ENCODE assay signal across 22 cellular contexts in the genomic region with DNA sequence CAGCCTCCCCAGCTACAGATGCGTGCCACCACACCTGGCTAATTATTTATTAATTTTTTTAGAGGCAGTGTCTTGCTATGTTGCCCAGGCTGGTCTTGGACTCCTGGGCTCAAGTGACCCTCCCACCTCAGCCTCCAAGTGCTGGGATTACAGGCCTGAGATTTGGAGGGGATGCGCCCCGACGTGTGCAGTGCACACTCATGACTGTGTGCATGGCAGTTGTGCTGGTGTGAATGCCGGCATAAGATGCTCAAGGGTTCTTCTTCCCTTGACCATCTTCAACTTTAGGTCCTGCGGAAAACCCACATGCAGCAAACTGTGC. TPM values are rescaled to one million over a fixed set of nuclear protein-coding genes. Genes with fewer than 3 reads are reported as not detected.
DNase-seq lines count a peak whose midpoint lies in the region; ATAC-seq, FAIRE-seq and TF ChIP-seq lines count a peak whose summit lies in the region.
"Had no signal": no experiment of that assay in that cellular context is flagged by ENCODE, and none has a peak within 500 bp of the region (broad histone marks: within the 10 kb centered on the region; RNA-seq: fewer than 3 reads in every experiment).

No MANE protein-coding gene starts in this region.

- no peak overlapping the region for H3K18ac ChIP-seq in H1 (ENCODE audit: extremely low read depth, low read length)

- CTCF ChIA-PET in H1 (lab: Charles Lee; ENCODE audit: partially characterized antibody), result interaction anchor here (0.6 to 18.7 kb wide), 5 partner anchors 8 to 113 kb away, joined by 3 to 430 read pairs (median 363); a partner anchor contains a TSS

- H3K9ac ChIP-seq in H1 (replicated peaks in 1 of 4; ENCODE audit: extremely low read depth in 1 of 4, low read depth in 3 of 4, low read length in 3 of 4), result no peak overlapping the region
- H3K9ac ChIP-seq: BLaER1 had no signal

- H3K56ac ChIP-seq in H1 (replicated peaks; ENCODE audit: insufficient read length, low read depth, low read length), result no peak overlapping the region

- H3K4me3 Mint-ChIP-seq in GM23338, result no peak overlapping the region
- H3K4me3 Mint-ChIP-seq in T-helper 17 cell, result no peak overlapping the region
- H3K4me3 Mint-ChIP-seq in stimulated activated effector memory CD8-positive, alpha-beta T cell treated with anti-CD3 and anti-CD28 coated beads, Interleukin-12 subunit alpha, Interleukin-12 subunit beta, amount 100 ng/mL, for 72 hours, result no peak overlapping the region
- no peak overlapping the region for H3K4me3 Mint-ChIP-seq in stimulated activated naive CD8-positive, alpha-beta T cell treated with anti-CD3 and anti-CD28 coated beads, Interleukin-15, amount 100 ng/mL, for 72 hours

- no peak overlapping the region for H4K8ac ChIP-seq in H1 (ENCODE audit: extremely low read depth, insufficient read depth, low read length)

- no peaks in the 10 kb centered on the region for H3K9me2 ChIP-seq in GM23338 (ENCODE audit: insufficient read depth)

- no peaks in the 10 kb centered on the region for H3K4me1 ChIP-seq in GM23338 (ENCODE audit: insufficient read depth)
- H3K4me1 ChIP-seq in H1 (replicated peaks in 1 of 4; ENCODE audit: control insufficient read depth in 3 of 4, insufficient read depth in 4 of 4, low read length in 3 of 4), result peaks cover 0 to 13% (median 2%) of the 10 kb centered on the region in 4 experiments; a peak in 4 of 7 replicates

- ATAC-seq in GM23338, result no peak
- ATAC-seq in T-helper 17 cell, result no peak
- no peak for ATAC-seq in stimulated activated effector memory CD8-positive, alpha-beta T cell treated with anti-CD3 and anti-CD28 coated beads, Interleukin-12 subunit alpha, Interleukin-12 subunit beta, amount 100 ng/mL, for 72 hours
- no peak for ATAC-seq in stimulated activated naive CD8-positive, alpha-beta T cell treated with anti-CD3 and anti-CD28 coated beads, Interleukin-15, amount 100 ng/mL, for 72 hours
- ATAC-seq: A549, GM12878 had no signal

- H3K14ac ChIP-seq in H1 (ENCODE audit: insufficient read length), result no peak overlapping the region

- H3K36me3 ChIP-seq in GM23338 (ENCODE audit: insufficient read depth), result no peaks in the 10 kb centered on the region
- no peaks in the 10 kb centered on the region for H3K36me3 ChIP-seq in H1 (ENCODE audit: control insufficient read depth in 2 of 4, insufficient read depth in 4 of 4, low read length in 3 of 4)
- H3K36me3 ChIP-seq: BLaER1 had no signal

- no peak for FAIRE-seq in H1 (lab: Jason Lieb, UNC)
- FAIRE-seq: A549, GM12878, GM19239 had no signal

- H3K27ac Mint-ChIP-seq in GM23338 (no peak overlapping the region), T-helper 17 cell (peak overlapping the region; percentile 77)
- H3K27ac Mint-ChIP-seq in stimulated activated effector memory CD8-positive, alpha-beta T cell treated with anti-CD3 and anti-CD28 coated beads, Interleukin-12 subunit alpha, Interleukin-12 subunit beta, amount 100 ng/mL, for 72 hours, result peak overlapping the region; percentile 33
- no peak overlapping the region for H3K27ac Mint-ChIP-seq in stimulated activated naive CD8-positive, alpha-beta T cell treated with anti-CD3 and anti-CD28 coated beads, Interleukin-15, amount 100 ng/mL, for 72 hours
- H3K27ac Mint-ChIP-seq: H9 had no signal

- H4K91ac ChIP-seq in H1 (replicated peaks; ENCODE audit: insufficient read length, low read length), result peak overlapping the region; percentile 89

- no peaks in the 10 kb centered on the region for H3F3A ChIP-seq in GM23338 (replicated peaks; ENCODE audit: low read depth)

- H4K5ac ChIP-seq in H1 (ENCODE audit: insufficient read length, low read depth, low read length), result no peak overlapping the region

- no peak for TF ChIP-seq CTCF in GM23338 (conservative IDR thresholded peaks at IDR 0.05; ENCODE audit: low read depth in 2 of 2)
- no peak for TF ChIP-seq CTCF in H1 (IDR thresholded peaks at IDR 0.05; ENCODE audit: control extremely low read depth in 1 of 3, insufficient read depth in 1 of 3, low read depth in 1 of 3, low read length in 3 of 3)
- TF ChIP-seq CTCF in foreskin fibroblast (IDR thresholded peaks at IDR 0.05; ENCODE audit: low read depth, low read length), result no peak

- no peaks in the 10 kb centered on the region for H3K36me3 Mint-ChIP-seq in GM23338 (ENCODE audit: low read depth)
- H3K36me3 Mint-ChIP-seq in T-helper 17 cell (ENCODE audit: low read depth), result no peaks in the 10 kb centered on the region
- H3K36me3 Mint-ChIP-seq in stimulated activated effector memory CD8-positive, alpha-beta T cell treated with anti-CD3 and anti-CD28 coated beads, Interleukin-12 subunit alpha, Interleukin-12 subunit beta, amount 100 ng/mL, for 72 hours, result peaks cover 7% of the 10 kb centered on the region
- H3K36me3 Mint-ChIP-seq: CD14-positive monocyte; CD4-positive, alpha-beta memory T cell had no signal

- H3K4me2 ChIP-seq in GM23338 (no peak overlapping the region), H1 (ENCODE audit: insufficient read depth in 1 of 2, low read depth in 2 of 2, low read length in 2 of 2) (no peak overlapping the region)

- no peak overlapping the region for H3K23ac ChIP-seq in H1 (ENCODE audit: insufficient read length)

- H4K20me1 ChIP-seq in GM23338 (replicated peaks; ENCODE audit: insufficient read depth), result no peaks in the 10 kb centered on the region
- H4K20me1 ChIP-seq in H1 (replicated peaks in 1 of 2; ENCODE audit: control insufficient read depth in 1 of 2, insufficient read depth in 2 of 2, low read length in 2 of 2), result no peaks in the 10 kb centered on the region
- H4K20me1 ChIP-seq: BLaER1 had no signal

- H2AK5ac ChIP-seq in H1 (ENCODE audit: low read depth, low read length), result no peak overlapping the region; the same call in 1 of the 2 replicates

- H3K27me3 Mint-ChIP-seq in GM23338 (ENCODE audit: insufficient read depth, low read depth, poor library complexity) (peaks cover 21% of the 10 kb centered on the region), T-helper 17 cell (no peaks in the 10 kb centered on the region)
- H3K27me3 Mint-ChIP-seq in stimulated activated naive CD8-positive, alpha-beta T cell treated with anti-CD3 and anti-CD28 coated beads, Interleukin-15, amount 100 ng/mL, for 72 hours, result no peaks in the 10 kb centered on the region
- H3K27me3 Mint-ChIP-seq: CD4-positive, alpha-beta memory T cell had no signal

- 0 out of 2 replicates have a peak overlapping the region, but pooled peaks have one; percentile 23 for H2BK20ac ChIP-seq in H1 (ENCODE audit: low read length)

- POLR2A ChIA-PET in H1 (lab: Charles Lee; ENCODE audit: partially characterized antibody), result interaction anchor here (0.8 to 3.1 kb wide), 5 partner anchors 8 to 75 kb away, joined by 3 to 14 read pairs (median 5); a partner anchor contains a TSS

- no peaks in the 10 kb centered on the region for H3K23me2 ChIP-seq in H1 (ENCODE audit: low read depth, low read length)

- peak overlapping the region; percentile 77 for H3K4ac ChIP-seq in H1 (replicated peaks; ENCODE audit: insufficient read length, low read depth, low read length)

- no peaks in the 10 kb centered on the region for H3K9me3 ChIP-seq in T-helper 17 cell (ENCODE audit: control insufficient read depth, low read length, poor library complexity, severe bottlenecking)
- no peaks in the 10 kb centered on the region for H3K9me3 ChIP-seq in H1 (ENCODE audit: insufficient read depth in 2 of 2, low read depth in 1 of 2, low read length in 1 of 2)
- H3K9me3 ChIP-seq: A549, BLaER1 had no signal

- H3K27me3 ChIP-seq in GM23338 (ENCODE audit: insufficient read depth), result no peaks in the 10 kb centered on the region
- peaks cover 0 to 2% (median under 1%) of the 10 kb centered on the region in 4 experiments; a peak in 2 of 7 replicates for H3K27me3 ChIP-seq in H1 (replicated peaks in 1 of 4; ENCODE audit: control insufficient read depth in 3 of 4, extremely low read depth in 1 of 4, insufficient read depth in 3 of 4, low read length in 3 of 4)
- H3K27me3 ChIP-seq: BLaER1 had no signal

- no peak for TF ChIP-seq EP300 in H1 (IDR thresholded peaks at IDR 0.05; ENCODE audit: borderline replicate concordance in 1 of 2, low read depth in 2 of 2, low read length in 2 of 2)

- no peaks in the 10 kb centered on the region for H3K79me2 ChIP-seq in GM23338 (replicated peaks; ENCODE audit: insufficient read depth)
- H3K79me2 ChIP-seq in H1 (ENCODE audit: control insufficient read depth in 1 of 2, insufficient read depth in 2 of 2, low read length in 2 of 2), result no peaks in the 10 kb centered on the region

- TF ChIP-seq RAD21 in H1 (IDR thresholded peaks at IDR 0.05 in 1 of 2, conservative IDR thresholded peaks at IDR 0.05 in 1 of 2; ENCODE audit: low read depth in 2 of 2, low read length in 2 of 2), result no peak

- H3K4me3 ChIP-seq in GM23338 (no peak overlapping the region), H1 (ENCODE audit: extremely low read depth in 1 of 4, insufficient read depth in 2 of 4, low read depth in 3 of 4, low read length in 4 of 4) (no peak overlapping the region), foreskin fibroblast (ENCODE audit: low read depth in 1 of 2, low read length in 2 of 2) (no peak overlapping the region)
- H3K4me3 ChIP-seq: A549, BLaER1, GM12878 had no signal

- H2AFZ ChIP-seq in GM23338 (peak overlapping the region; percentile 69; the same call in 1 of the 2 replicates), H1 (ENCODE audit: low read length) (no peak overlapping the region)

- H2BK12ac ChIP-seq in H1 (ENCODE audit: low read depth, low read length), result peak overlapping the region; percentile 77; the same call in 1 of the 2 replicates

- no peak overlapping the region for H2BK5ac ChIP-seq in H1 (ENCODE audit: low read depth, low read length)

- H3K4me1 Mint-ChIP-seq in GM23338 (peaks cover 9% of the 10 kb centered on the region), T-helper 17 cell (peaks cover 29% of the 10 kb centered on the region)
- H3K4me1 Mint-ChIP-seq in stimulated activated effector memory CD8-positive, alpha-beta T cell treated with anti-CD3 and anti-CD28 coated beads, Interleukin-12 subunit alpha, Interleukin-12 subunit beta, amount 100 ng/mL, for 72 hours, result peaks cover 40% of the 10 kb centered on the region
- H3K4me1 Mint-ChIP-seq in stimulated activated naive CD8-positive, alpha-beta T cell treated with anti-CD3 and anti-CD28 coated beads, Interleukin-15, amount 100 ng/mL, for 72 hours, result peaks cover 65% of the 10 kb centered on the region

- WGBS in H1 (ENCODE audit: extremely low coverage in 1 of 2, insufficient coverage in 1 of 2, insufficient read length in 1 of 2, insufficient replicate concordance in 2 of 2, low coverage in 1 of 2, low lambda C conversion rate in 2 of 2, missing lambda C conversion rate in 1 of 2), 2 experiments, result 92% methylated on average over 5 of the region's 6 CpGs; no CpG with 5 or more reads in 1 of the 2 experiments

- H2BK15ac ChIP-seq in H1 (ENCODE audit: low read length), result peak overlapping the region; percentile 83

- H3K9me3 Mint-ChIP-seq in GM23338, result no peaks in the 10 kb centered on the region
- H3K9me3 Mint-ChIP-seq in stimulated activated effector memory CD8-positive, alpha-beta T cell treated with anti-CD3 and anti-CD28 coated beads, Interleukin-12 subunit alpha, Interleukin-12 subunit beta, amount 100 ng/mL, for 72 hours, result no peaks in the 10 kb centered on the region
- no peaks in the 10 kb centered on the region for H3K9me3 Mint-ChIP-seq in stimulated activated naive CD8-positive, alpha-beta T cell treated with anti-CD3 and anti-CD28 coated beads, Interleukin-15, amount 100 ng/mL, for 72 hours
- H3K9me3 Mint-ChIP-seq: H9 had no signal

- H3K27ac ChIP-seq in GM23338 (ENCODE audit: low read depth) (no peak overlapping the region), H1 (ENCODE audit: low read depth, low read length) (no peak overlapping the region)
- H3K27ac ChIP-seq: BLaER1 had no signal

- H2BK120ac ChIP-seq in H1 (replicated peaks; ENCODE audit: low read depth, low read length), result peak overlapping the region; percentile 72

- DNase-seq in GM23338 (ENCODE audit: low spot score) (no peak), T-helper 17 cell (no peak), H1 (ENCODE audit: low read depth in 1 of 2, low spot score in 2 of 2) (no peak), foreskin fibroblast (no peak)
- no peak for DNase-seq in stimulated activated effector memory CD8-positive, alpha-beta T cell treated with anti-CD3 and anti-CD28 coated beads, Interleukin-12 subunit alpha, Interleukin-12 subunit beta, amount 100 ng/mL, for 72 hours (ENCODE audit: low spot score in 2 of 2)
- no peak for DNase-seq in stimulated activated naive CD8-positive, alpha-beta T cell treated with anti-CD3 and anti-CD28 coated beads, Interleukin-15, amount 100 ng/mL, for 72 hours
- no peak for DNase-seq in activated CD4-positive, alpha-beta T cell treated with anti-CD3 and anti-CD28 coated beads for 1 hour
- DNase-seq: Calu3, DMS53, DND-41, EL, GOT3, KBM-7 had no signal

- no peaks in the 10 kb centered on the region for H3K79me1 ChIP-seq in H1 (ENCODE audit: low read depth, low read length)

- no peak for TF ChIP-seq POLR2A in H1 (IDR thresholded peaks at IDR 0.05; ENCODE audit: control extremely low read depth in 1 of 2, low read depth in 2 of 2, low read length in 2 of 2)

RNA-seq across cellular contexts. Expression of a gene that starts 3.5 kb away (rescaled TPM):
- total RNA-seq in GM23338 (2014; rRNA removed; shearing (Covaris generic)), result 0.31 TPM in 1 of 2 replicates, not detected in the other
- polyA plus RNA-seq in GM23338 (2016; fragmentation: Nextera tagmentation; extraction: Ambion mirVana) (not detected in 2 replicates), H1 (2011; rRNA removed) (not detected in 2 replicates)
- total RNA-seq in T-helper 17 cell, result under 1 TPM; 0.31 to 0.40 TPM
- total RNA-seq in H1 (2021; fragmentation: NEBNext Ultra II Directional; extraction: Animal tissue kit (Norgen Biotek cat#: 25700)), result not detected in 2 replicates
- not detected for polyA plus RNA-seq in H1 (2011; cell fraction: cytosol; rRNA removed)
- polyA plus RNA-seq in H1 (2011; cell fraction: nucleus; rRNA removed), result not detected
- polyA plus RNA-seq in H1 (2012, experiment 1 of 2), result not detected in 4 replicates
- polyA plus RNA-seq in H1 (2012, experiment 2 of 2), result not detected
- polyA plus RNA-seq in H1 (2013, experiment 1 of 2), result not detected
- not detected for polyA plus RNA-seq in H1 (2013, experiment 2 of 2)
- not detected in 2 replicates for polyA minus RNA-seq in H1 (2011; rRNA and poly(A)+ RNA removed)
- polyA minus RNA-seq in H1 (2011; cell fraction: cytosol; rRNA and poly(A)+ RNA removed), result not detected
- not detected for polyA minus RNA-seq in H1 (2011; cell fraction: nucleus; rRNA and poly(A)+ RNA removed)
- total RNA-seq: G401, H9, HT-29 had no signal
- polyA plus RNA-seq: CD14-positive monocyte; CD4-positive, alpha-beta memory T cell had no signal

RNA-seq across cellular contexts. Expression of a gene that starts 19.7 kb away (rescaled TPM):
- 1.9 TPM in 1 of 2 replicates, not detected in the other for total RNA-seq in GM23338 (2014; rRNA removed; shearing (Covaris generic))
- polyA plus RNA-seq in GM23338 (2016; fragmentation: Nextera tagmentation; extraction: Ambion mirVana) (2.0 and 3.1 TPM in 2 replicates), H1 (2011; rRNA removed) (not detected in 2 replicates)
- not detected for total RNA-seq in T-helper 17 cell
- total RNA-seq in H1 (2021; fragmentation: NEBNext Ultra II Directional; extraction: Animal tissue kit (Norgen Biotek cat#: 25700)), result not detected in 2 replicates
- polyA plus RNA-seq in H1 (2011; cell fraction: cytosol; rRNA removed), result not detected
- not detected for polyA plus RNA-seq in H1 (2011; cell fraction: nucleus; rRNA removed)
- polyA plus RNA-seq in H1 (2012, experiment 1 of 2), result not detected in 4 replicates
- not detected for polyA plus RNA-seq in H1 (2012, experiment 2 of 2)
- polyA plus RNA-seq in H1 (2013, experiment 1 of 2), result not detected
- polyA plus RNA-seq in H1 (2013, experiment 2 of 2), result not detected
- not detected in 2 replicates for polyA minus RNA-seq in H1 (2011; rRNA and poly(A)+ RNA removed)
- not detected for polyA minus RNA-seq in H1 (2011; cell fraction: cytosol; rRNA and poly(A)+ RNA removed)
- polyA minus RNA-seq in H1 (2011; cell fraction: nucleus; rRNA and poly(A)+ RNA removed), result not detected
- total RNA-seq: Calu3; CD4-positive, alpha-beta memory T cell; G401; GM12878; H9; HT-29 had no signal
- polyA plus RNA-seq: A549; CD14-positive monocyte; CD4-positive, alpha-beta memory T cell; GM12878 had no signal

RNA-seq across cellular contexts. Expression of a gene that starts 23.0 kb away (rescaled TPM):
- total RNA-seq in GM23338 (2014; rRNA removed; shearing (Covaris generic)), result 37.9 and 39.3 TPM in 2 replicates
- polyA plus RNA-seq in GM23338 (2016; fragmentation: Nextera tagmentation; extraction: Ambion mirVana) (23.5 and 24.8 TPM in 2 replicates), H1 (2011; rRNA removed) (46.1 and 66.5 TPM in 2 replicates)
- 100 to 1,000 TPM in 1 of 2 donors, 10 to 100 TPM in 1; 76.7 to 110 TPM for total RNA-seq in T-helper 17 cell
- total RNA-seq in H1 (2021; fragmentation: NEBNext Ultra II Directional; extraction: Animal tissue kit (Norgen Biotek cat#: 25700)), result 20.6 and 24.4 TPM in 2 replicates
- 51.6 TPM for polyA plus RNA-seq in H1 (2011; cell fraction: cytosol; rRNA removed)
- polyA plus RNA-seq in H1 (2011; cell fraction: nucleus; rRNA removed), result 82.0 TPM
- 20.9 to 27.7 TPM (median 23.7 TPM) in 4 replicates for polyA plus RNA-seq in H1 (2012, experiment 1 of 2)
- polyA plus RNA-seq in H1 (2012, experiment 2 of 2), result 29.1 TPM
- polyA plus RNA-seq in H1 (2013, experiment 1 of 2), result 36.7 TPM
- 35.2 TPM for polyA plus RNA-seq in H1 (2013, experiment 2 of 2)
- polyA minus RNA-seq in H1 (2011; rRNA and poly(A)+ RNA removed), result 11.1 and 11.2 TPM in 2 replicates
- polyA minus RNA-seq in H1 (2011; cell fraction: cytosol; rRNA and poly(A)+ RNA removed), result 12.8 TPM
- 22.4 TPM for polyA minus RNA-seq in H1 (2011; cell fraction: nucleus; rRNA and poly(A)+ RNA removed)

RNA-seq across cellular contexts. Expression of a gene that starts 28.6 kb away (rescaled TPM):
- 2.6 and 2.9 TPM in 2 replicates for total RNA-seq in GM23338 (2014; rRNA removed; shearing (Covaris generic))
- polyA plus RNA-seq in GM23338 (2016; fragmentation: Nextera tagmentation; extraction: Ambion mirVana) (8.0 and 8.1 TPM in 2 replicates), H1 (2011; rRNA removed) (7.8 and 12.0 TPM in 2 replicates)
- total RNA-seq in T-helper 17 cell, result 1 to 10 TPM in 1 of 2 donors, under 1 TPM in 1; 0.62 to 1.1 TPM
- 5.4 and 6.5 TPM in 2 replicates for total RNA-seq in H1 (2021; fragmentation: NEBNext Ultra II Directional; extraction: Animal tissue kit (Norgen Biotek cat#: 25700))
- polyA plus RNA-seq in H1 (2011; cell fraction: cytosol; rRNA removed), result 6.0 TPM
- 5.0 TPM for polyA plus RNA-seq in H1 (2011; cell fraction: nucleus; rRNA removed)
- polyA plus RNA-seq in H1 (2012, experiment 1 of 2), result 3.5 to 7.1 TPM (median 4.9 TPM) in 4 replicates
- 3.5 TPM for polyA plus RNA-seq in H1 (2012, experiment 2 of 2)
- 2.6 TPM for polyA plus RNA-seq in H1 (2013, experiment 1 of 2)
- polyA plus RNA-seq in H1 (2013, experiment 2 of 2), result 3.1 TPM
- polyA minus RNA-seq in H1 (2011; rRNA and poly(A)+ RNA removed), result 0.85 and 0.88 TPM in 2 replicates
- polyA minus RNA-seq in H1 (2011; cell fraction: cytosol; rRNA and poly(A)+ RNA removed), result 2.3 TPM
- 2.7 TPM for polyA minus RNA-seq in H1 (2011; cell fraction: nucleus; rRNA and poly(A)+ RNA removed)
- total RNA-seq: CD4-positive, alpha-beta memory T cell had no signal

RNA-seq across cellular contexts. Expression of a gene that starts 29.3 kb away (rescaled TPM):
- total RNA-seq in GM23338 (2014; rRNA removed; shearing (Covaris generic)), result 220 and 227 TPM in 2 replicates
- polyA plus RNA-seq in GM23338 (2016; fragmentation: Nextera tagmentation; extraction: Ambion mirVana), result 145 and 153 TPM in 2 replicates
- 10 to 100 TPM; 75.5 to 89.8 TPM for total RNA-seq in T-helper 17 cell
- 116 and 119 TPM in 2 replicates for total RNA-seq in H1 (2021; fragmentation: NEBNext Ultra II Directional; extraction: Animal tissue kit (Norgen Biotek cat#: 25700))
- polyA plus RNA-seq in H1 (2011; rRNA removed), result 225 and 357 TPM in 2 replicates
- 233 TPM for polyA plus RNA-seq in H1 (2011; cell fraction: cytosol; rRNA removed)
- polyA plus RNA-seq in H1 (2011; cell fraction: nucleus; rRNA removed), result 287 TPM
- 71.3 to 172 TPM (median 159 TPM) in 4 replicates for polyA plus RNA-seq in H1 (2012, experiment 1 of 2)
- 312 TPM for polyA plus RNA-seq in H1 (2012, experiment 2 of 2)
- 320 TPM for polyA plus RNA-seq in H1 (2013, experiment 1 of 2)
- 368 TPM for polyA plus RNA-seq in H1 (2013, experiment 2 of 2)
- 177 and 184 TPM in 2 replicates for polyA minus RNA-seq in H1 (2011; rRNA and poly(A)+ RNA removed)
- 176 TPM for polyA minus RNA-seq in H1 (2011; cell fraction: cytosol; rRNA and poly(A)+ RNA removed)
- polyA minus RNA-seq in H1 (2011; cell fraction: nucleus; rRNA and poly(A)+ RNA removed), result 115 TPM

Comparison
In these comparisons a context has a peak if more than half of its experiments do, and no peak if none do; other contexts are left out.
1. H3K27ac Mint-ChIP-seq: peak in T-helper 17 cell (single experiment) and stimulated activated effector memory CD8-positive, alpha-beta T cell treated with anti-CD3 and anti-CD28 coated beads, Interleukin-12 subunit alpha, Interleukin-12 subunit beta, amount 100 ng/mL, for 72 hours (single experiment); none in GM23338 (single experiment) and stimulated activated naive CD8-positive, alpha-beta T cell treated with anti-CD3 and anti-CD28 coated beads, Interleukin-15, amount 100 ng/mL, for 72 hours (0 of 2).